ENCODE assay signal across 29 cellular contexts in the genomic region with DNA sequence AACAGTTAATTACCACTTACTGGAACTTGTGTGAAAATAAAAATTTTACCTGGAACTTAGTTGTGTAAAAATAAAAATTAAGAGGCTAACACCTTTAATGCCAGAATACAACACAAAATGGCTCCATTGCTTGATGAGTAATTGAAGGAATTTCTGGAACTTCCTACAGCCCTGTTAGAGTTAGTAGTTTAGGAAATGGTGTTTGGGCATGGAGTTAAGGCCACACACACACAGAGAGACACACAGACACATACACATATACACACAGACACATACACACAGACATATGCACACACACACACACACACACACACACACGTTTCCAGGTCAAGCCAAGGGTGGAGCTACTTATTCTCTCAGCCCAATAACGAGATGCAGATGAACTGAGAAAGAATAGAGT. TPM values are rescaled to one million over a fixed set of nuclear protein-coding genes. Genes with fewer than 3 reads are reported as not detected.
"Had no signal": no experiment of that assay in that cellular context is flagged by ENCODE, and none has a peak within 500 bp of the region (broad histone marks: within the 10 kb centered on the region; RNA-seq: fewer than 3 reads in every experiment).

No MANE protein-coding gene starts in this region.

- H3K9me3 Mint-ChIP-seq: activated CD4-positive, alpha-beta T cell treated with anti-CD3 and anti-CD28 coated beads, Interleukin-2, amount 10 ng/mL, durations not matched to agents 7 days and 5 days; activated CD8-positive, alpha-beta T cell treated with anti-CD3 and anti-CD28 coated beads for 36 hours; activated naive CD4-positive, alpha-beta T cell treated with anti-CD3 and anti-CD28 coated beads, Interleukin-2, amount 10 ng/mL, durations not matched to agents 7 days and 5 days; naive B cell; neural progenitor cell; T-cell; T-helper 2 cell treated with Interferon-gamma antibody and Interleukin-4, amounts not matched to agents 5 μg/mL and 100 μg/mL, for 36 hours had no signal

- H3K27ac ChIP-seq: body of pancreas, cardiac muscle cell, neural progenitor cell, prostate gland, right atrium auricular region, upper lobe of right lung had no signal

- H3K27me3 ChIP-seq: body of pancreas, cardiac muscle cell, neural progenitor cell, right atrium auricular region, upper lobe of right lung had no signal

- H3K36me3 Mint-ChIP-seq: activated CD8-positive, alpha-beta memory T cell treated with anti-CD3 and anti-CD28 coated beads, Interleukin-2, amount 10 ng/mL, durations not matched to agents 7 days and 5 days; activated naive CD4-positive, alpha-beta T cell treated with anti-CD3 and anti-CD28 coated beads, Interleukin-2, amount 10 ng/mL, durations not matched to agents 7 days and 5 days; naive B cell; neural progenitor cell; T-cell had no signal

- H3K4me2 ChIP-seq: neural progenitor cell had no signal

- H3K4me3 Mint-ChIP-seq: activated CD4-positive, alpha-beta T cell treated with anti-CD3 and anti-CD28 coated beads, Interleukin-2, amount 10 ng/mL, durations not matched to agents 7 days and 5 days; activated CD8-positive, alpha-beta memory T cell treated with anti-CD3 and anti-CD28 coated beads, Interleukin-2, amount 10 ng/mL, durations not matched to agents 7 days and 5 days; activated CD8-positive, alpha-beta T cell treated with anti-CD3 and anti-CD28 coated beads for 36 hours; activated naive CD4-positive, alpha-beta T cell treated with anti-CD3 and anti-CD28 coated beads, Interleukin-2, amount 10 ng/mL, durations not matched to agents 7 days and 5 days; naive B cell; neural progenitor cell; T-cell; T-helper 2 cell treated with Interferon-gamma antibody and Interleukin-4, amounts not matched to agents 5 μg/mL and 100 μg/mL, for 36 hours had no signal

- H3K36me3 ChIP-seq: cardiac muscle cell, neural progenitor cell, prostate gland, right atrium auricular region, upper lobe of right lung, WERI-Rb-1 had no signal

- H3K4me1 Mint-ChIP-seq: activated CD4-positive, alpha-beta T cell treated with anti-CD3 and anti-CD28 coated beads, Interleukin-2, amount 10 ng/mL, durations not matched to agents 7 days and 5 days; activated CD8-positive, alpha-beta memory T cell treated with anti-CD3 and anti-CD28 coated beads, Interleukin-2, amount 10 ng/mL, durations not matched to agents 7 days and 5 days; activated naive CD4-positive, alpha-beta T cell treated with anti-CD3 and anti-CD28 coated beads, Interleukin-2, amount 10 ng/mL, durations not matched to agents 7 days and 5 days; T-cell had no signal

- H3K4me3 ChIP-seq: body of pancreas, cardiac muscle cell, neural progenitor cell, prostate gland, right atrium auricular region, upper lobe of right lung had no signal

- H3K27ac Mint-ChIP-seq: activated CD4-positive, alpha-beta T cell treated with anti-CD3 and anti-CD28 coated beads, Interleukin-2, amount 10 ng/mL, durations not matched to agents 7 days and 5 days; activated CD8-positive, alpha-beta memory T cell treated with anti-CD3 and anti-CD28 coated beads, Interleukin-2, amount 10 ng/mL, durations not matched to agents 7 days and 5 days; activated CD8-positive, alpha-beta T cell treated with anti-CD3 and anti-CD28 coated beads for 36 hours; activated naive CD4-positive, alpha-beta T cell treated with anti-CD3 and anti-CD28 coated beads, Interleukin-2, amount 10 ng/mL, durations not matched to agents 7 days and 5 days; neural progenitor cell; T-cell; T-helper 2 cell treated with Interferon-gamma antibody and Interleukin-4, amounts not matched to agents 5 μg/mL and 100 μg/mL, for 36 hours had no signal

- H3K9me3 ChIP-seq: body of pancreas, prostate gland, right atrium auricular region, upper lobe of right lung had no signal

- DNase-seq: activated CD4-positive, alpha-beta T cell treated with anti-CD3 and anti-CD28 coated beads, Interleukin-2, amount 10 ng/mL, durations not matched to agents 7 days and 5 days; activated CD4-positive, CD25-positive, alpha-beta regulatory T cell treated with anti-CD3 and anti-CD28 coated beads, Interleukin-2, amount 50 U/mL, for 72 hours; activated CD8-positive, alpha-beta memory T cell treated with anti-CD3 and anti-CD28 coated beads, Interleukin-2, amount 10 ng/mL, durations not matched to agents 7 days and 5 days; activated CD8-positive, alpha-beta T cell treated with anti-CD3 and anti-CD28 coated beads for 36 hours; activated effector memory CD4-positive, alpha-beta T cell treated with anti-CD3 and anti-CD28 coated beads, Interleukin-2, amount 50 U/mL, for 16 hours; activated naive CD4-positive, alpha-beta T cell treated with anti-CD3 and anti-CD28 coated beads, Interleukin-2, amount 10 ng/mL, durations not matched to agents 7 days and 5 days; activated T-cell treated with anti-CD3 and anti-CD28 coated beads for 4 hours; body of pancreas; effector CD4-positive, alpha-beta T cell; glutamatergic neuron; hippocampal formation; naive B cell; stimulated activated CD4-positive, alpha-beta T cell treated with anti-CD3 and anti-CD28 coated beads, Interleukin-4, amount 100 ng/mL, for 24 hours; stimulated activated naive CD8-positive, alpha-beta T cell treated with anti-CD3 and anti-CD28 coated beads, Interleukin-15, Interleukin-2, amounts not matched to agents 100 U/mL and 50 U/mL, for 24 hours; T-cell; upper lobe of right lung; WERI-Rb-1 had no signal

- ATAC-seq: activated CD8-positive, alpha-beta memory T cell treated with anti-CD3 and anti-CD28 coated beads, Interleukin-2, amount 10 ng/mL, durations not matched to agents 7 days and 5 days; activated CD8-positive, alpha-beta T cell treated with anti-CD3 and anti-CD28 coated beads for 36 hours; body of pancreas; esophagus mucosa; stimulated activated naive CD8-positive, alpha-beta T cell treated with anti-CD3 and anti-CD28 coated beads, Interleukin-15, Interleukin-2, amounts not matched to agents 100 U/mL and 50 U/mL, for 24 hours; T-cell had no signal

- H3K9ac ChIP-seq: neural progenitor cell had no signal

- H3K4me1 ChIP-seq: neural progenitor cell, prostate gland had no signal

- H2AFZ ChIP-seq: neural progenitor cell had no signal

RNA-seq across cellular contexts. Expression of gene CST4, which starts 30.5 kb away (rescaled TPM):
- total RNA-seq: activated CD4-positive, alpha-beta T cell treated with anti-CD3 and anti-CD28 coated beads, Interleukin-2, amount 10 ng/mL, durations not matched to agents 7 days and 5 days; activated CD8-positive, alpha-beta memory T cell treated with anti-CD3 and anti-CD28 coated beads, Interleukin-2, amount 10 ng/mL, durations not matched to agents 7 days and 5 days; activated CD8-positive, alpha-beta T cell treated with anti-CD3 and anti-CD28 coated beads for 36 hours; body of pancreas; cardiac muscle cell; cerebellum; esophagus mucosa; frontal cortex; liver; osteocyte; right atrium auricular region; subcutaneous adipose tissue; T-cell; upper lobe of right lung had no signal
- polyA plus RNA-seq: cardiac muscle cell, liver had no signal

RNA-seq across cellular contexts. Expression of gene CST9, which starts 52.6 kb away (rescaled TPM):
- total RNA-seq: activated CD4-positive, alpha-beta T cell treated with anti-CD3 and anti-CD28 coated beads, Interleukin-2, amount 10 ng/mL, durations not matched to agents 7 days and 5 days; activated CD8-positive, alpha-beta memory T cell treated with anti-CD3 and anti-CD28 coated beads, Interleukin-2, amount 10 ng/mL, durations not matched to agents 7 days and 5 days; activated CD8-positive, alpha-beta T cell treated with anti-CD3 and anti-CD28 coated beads for 36 hours; cardiac muscle cell; cerebellum; esophagus mucosa; frontal cortex; liver; mucosa of gallbladder; osteocyte; prostate gland; right atrium auricular region; subcutaneous adipose tissue; T-cell; upper lobe of right lung had no signal
- polyA plus RNA-seq: cardiac muscle cell, liver had no signal
